In the genomic region with DNA sequence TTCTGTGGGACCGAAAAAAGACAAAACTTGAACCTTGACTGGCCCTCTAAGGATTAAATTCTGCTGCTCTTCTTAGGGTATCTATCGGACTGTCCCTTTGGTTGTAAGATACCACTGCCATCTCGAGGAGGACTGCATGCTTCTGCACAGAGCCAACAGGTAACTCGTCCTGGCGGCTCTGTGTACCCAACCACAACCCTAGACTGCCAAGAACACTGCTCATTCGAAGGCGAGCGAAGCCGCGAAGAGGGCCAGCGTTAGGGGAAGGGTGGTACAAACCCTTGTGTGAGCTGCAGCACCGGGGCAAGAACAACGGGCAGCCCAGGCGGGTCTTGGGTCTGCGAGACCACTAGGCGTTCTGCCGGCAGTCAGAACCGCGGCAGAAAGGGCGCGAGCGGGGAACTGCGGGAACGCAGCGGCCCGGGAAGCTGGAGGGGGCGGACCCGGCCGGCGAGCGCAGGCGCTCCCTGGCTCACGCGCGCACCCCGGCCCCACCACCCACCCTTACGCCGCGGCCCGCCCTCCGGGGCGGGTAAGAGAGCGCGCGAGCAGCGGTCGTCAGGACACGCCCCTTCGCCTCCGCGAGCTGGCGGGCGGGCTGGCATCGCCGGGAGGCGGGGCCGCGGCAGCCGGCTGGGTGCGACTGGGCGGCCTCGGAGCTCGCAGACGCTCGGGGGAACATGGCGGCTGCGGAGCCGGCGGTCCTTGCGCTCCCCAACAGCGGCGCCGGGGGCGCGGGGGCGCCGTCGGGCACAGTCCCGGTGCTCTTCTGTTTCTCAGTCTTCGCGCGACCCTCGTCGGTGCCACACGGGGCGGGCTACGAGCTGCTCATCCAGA, we compare ENCODE assay signal across 9 cellular contexts. TPM values are rescaled to one million over a fixed set of nuclear protein-coding genes. Genes with fewer than 3 reads are reported as not detected.
DNase-seq lines count a peak whose midpoint lies in the region; ATAC-seq, FAIRE-seq and TF ChIP-seq lines count a peak whose summit lies in the region.
"Had no signal": no experiment of that assay in that cellular context is flagged by ENCODE, and none has a peak within 500 bp of the region (broad histone marks: within the 10 kb centered on the region; RNA-seq: fewer than 3 reads in every experiment).

ISOC1 (plus strand) TSS at position 663 of the 837 bp plus-strand sequence; CDS start at position 681, 18 bp downstream.

- H3K4me3 ChIP-seq in bronchial epithelial cell (ENCODE audit: low read depth, low read length), result peak within 1 kb of the TSS; percentile 99
- peak within 1 kb of the TSS; percentile 65 to 97 (median 89) for H3K4me3 ChIP-seq in spleen

- H3K27me3 Mint-ChIP-seq in WTC11 (ENCODE audit: low read depth), result peaks cover 52% of the 10 kb centered on the region

- TF ChIP-seq CTCF in AG09319 (IDR thresholded peaks at IDR 0.05; ENCODE audit: low read depth, low read length), result peak; percentile 0; the same call in 1 of the 2 replicates
- TF ChIP-seq CTCF in WTC11 (IDR thresholded peaks at IDR 0.05), result no peak
- TF ChIP-seq CTCF in bronchial epithelial cell (IDR thresholded peaks at IDR 0.05; ENCODE audit: insufficient read depth, low read length, severe bottlenecking), result peak; percentile 5
- peak in 3 of 11 experiments; percentile 15 to 34 (median 19) for TF ChIP-seq CTCF in spleen (IDR thresholded peaks at IDR 0.05 in 8 of 11, conservative IDR thresholded peaks at IDR 0.05 in 3 of 11)

- peaks cover 29% of the 10 kb centered on the region for H3K4me1 Mint-ChIP-seq in WTC11

- no peaks in the 10 kb centered on the region for H3K9me3 ChIP-seq in spleen

- H3K27me3 ChIP-seq in bronchial epithelial cell (ENCODE audit: control insufficient read depth, insufficient read depth, low read length), result no peaks in the 10 kb centered on the region
- no peaks in the 10 kb centered on the region for H3K27me3 ChIP-seq in spleen (replicated peaks in 1 of 7)

- ATAC-seq in GM19023 (IDR thresholded peaks at IDR 0.05; ENCODE audit: unreplicated experiment), result peak; percentile 87
- peak; percentile 90 for ATAC-seq in HG03196 (IDR thresholded peaks at IDR 0.05; ENCODE audit: unreplicated experiment)
- ATAC-seq in WTC11, result peak; percentile 88

- peak in 1 of 3 donors; percentile 68 for TF ChIP-seq POLR2A in spleen (IDR thresholded peaks at IDR 0.05)

- CTCF ChIA-PET in WTC11 (lab: Charles Lee), result interaction anchor here (0.7 to 2.4 kb wide), 9 partner anchors 9 to 188 kb away, joined by 3 to 17 read pairs (median 4); partner anchors contain the start of gene SLC27A6

- H3K36me3 ChIP-seq in bronchial epithelial cell (ENCODE audit: control insufficient read depth, insufficient read depth, low read length), result no peaks in the 10 kb centered on the region
- no peaks in the 10 kb centered on the region for H3K36me3 ChIP-seq in spleen

- POLR2A ChIA-PET in WTC11 (lab: Charles Lee), result interaction anchor here (0.6 to 1.1 kb wide), 4 partner anchors 17 to 366 kb away, joined by 3 to 5 read pairs (median 4); partner anchors contain the start of genes ADAMTS19 and SLC27A6

- H3K27ac Mint-ChIP-seq in WTC11, result peak within 1 kb of the TSS; percentile 69

- H3K27ac ChIP-seq in spleen, result peak within 1 kb of the TSS; percentile 58 to 92 (median 86)

- DNase-seq in AG09319 (ENCODE audit: extremely low read depth, low read depth) (peak; percentile 72), NCI-H2227 treated with DMSO at 0.1 percent for 48 hours (lab: John Stamatoyannopoulos, UW) (peak; percentile 83), WTC11 (ENCODE audit: low spot score) (peak; percentile 90), bronchial epithelial cell (ENCODE audit: low read depth) (peak; percentile 80), inferior parietal cortex (ENCODE audit: extremely low spot score) (peak; percentile 80), spleen (peak; percentile 98)

- H3K9me3 Mint-ChIP-seq in WTC11, result no peaks in the 10 kb centered on the region

- FAIRE-seq in bronchial epithelial cell (lab: Jason Lieb, UNC), result no peak
- FAIRE-seq: colon had no signal

- H3K4me1 ChIP-seq in spleen, result peaks cover 0 to 50% (median 30%) of the 10 kb centered on the region in 6 donors

- intact Hi-C loops in spleen (cut with DNase I; ENCODE audit: low total_unique reads), result no loop called here

- H3K4me3 Mint-ChIP-seq in WTC11, result peak within 1 kb of the TSS; percentile 83

- no peaks in the 10 kb centered on the region for H3K36me3 Mint-ChIP-seq in WTC11

- 1 to 2% (median 1%) methylated on average over 33 to 87 of the region's 87 CpGs for WGBS in spleen, 5 donors

TF ChIP-seq in WTC11, 78 proteins besides CTCF, POLR2A, EP300 and RAD21 (continues in another document):
- no peak for TF ChIP-seq CBFB (CRISPR knock-in tag; IDR thresholded peaks at IDR 0.05; ENCODE audit: low read depth)
- no peak for TF ChIP-seq AFF4 (CRISPR knock-in tag; IDR thresholded peaks at IDR 0.05; ENCODE audit: borderline replicate concordance)
- TF ChIP-seq JAZF1 (CRISPR knock-in tag; IDR thresholded peaks at IDR 0.05), result no peak
- no peak; the same call in 1 of the 2 replicates for TF ChIP-seq NFE2L1 (CRISPR knock-in tag; IDR thresholded peaks at IDR 0.05)
- TF ChIP-seq ZNF219 (CRISPR knock-in tag; IDR thresholded peaks at IDR 0.05; ENCODE audit: borderline replicate concordance), result no peak; the same call in 1 of the 2 replicates
- TF ChIP-seq IRF2 (CRISPR knock-in tag; IDR thresholded peaks at IDR 0.05; ENCODE audit: borderline replicate concordance, low read depth), result no peak
- no peak for TF ChIP-seq FOXK1 (CRISPR knock-in tag; IDR thresholded peaks at IDR 0.05)
- TF ChIP-seq ATF2 (CRISPR knock-in tag; IDR thresholded peaks at IDR 0.05; ENCODE audit: borderline replicate concordance, low read depth), result no peak
- peak; percentile 91 for TF ChIP-seq SP1 (CRISPR knock-in tag; conservative IDR thresholded peaks at IDR 0.05)
- no peak for TF ChIP-seq SMAD3 (CRISPR knock-in tag; IDR thresholded peaks at IDR 0.05; ENCODE audit: borderline replicate concordance)
- TF ChIP-seq, protein P1, sequence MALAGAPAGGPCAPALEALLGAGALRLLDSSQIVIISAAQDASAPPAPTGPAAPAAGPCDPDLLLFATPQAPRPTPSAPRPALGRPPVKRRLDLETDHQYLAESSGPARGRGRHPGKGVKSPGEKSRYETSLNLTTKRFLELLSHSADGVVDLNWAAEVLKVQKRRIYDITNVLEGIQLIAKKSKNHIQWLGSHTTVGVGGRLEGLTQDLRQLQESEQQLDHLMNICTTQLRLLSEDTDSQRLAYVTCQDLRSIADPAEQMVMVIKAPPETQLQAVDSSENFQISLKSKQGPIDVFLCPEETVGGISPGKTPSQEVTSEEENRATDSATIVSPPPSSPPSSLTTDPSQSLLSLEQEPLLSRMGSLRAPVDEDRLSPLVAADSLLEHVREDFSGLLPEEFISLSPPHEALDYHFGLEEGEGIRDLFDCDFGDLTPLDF (CRISPR knock-in tag; IDR thresholded peaks at IDR 0.05), result no peak
- TF ChIP-seq GTF2I (CRISPR knock-in tag; conservative IDR thresholded peaks at IDR 0.05), result no peak
- no peak for TF ChIP-seq ZNF416 (CRISPR knock-in tag; IDR thresholded peaks at IDR 0.05)
- no peak for TF ChIP-seq TCF7 (CRISPR knock-in tag; IDR thresholded peaks at IDR 0.05; ENCODE audit: low read depth)
- no peak for TF ChIP-seq ZNF317 (CRISPR knock-in tag; IDR thresholded peaks at IDR 0.05; ENCODE audit: borderline replicate concordance, low read depth)
- no peak for TF ChIP-seq PRRX2 (CRISPR knock-in tag; IDR thresholded peaks at IDR 0.05)
- TF ChIP-seq KAT7 (CRISPR knock-in tag; IDR thresholded peaks at IDR 0.05; ENCODE audit: borderline replicate concordance), result no peak
- no peak for TF ChIP-seq ZNF138 (CRISPR knock-in tag; conservative IDR thresholded peaks at IDR 0.05)
- no peak for TF ChIP-seq ZNF396 (CRISPR knock-in tag; IDR thresholded peaks at IDR 0.05; ENCODE audit: borderline replicate concordance)

RNA-seq across cellular contexts. Expression of gene ISOC1, which starts in this region (rescaled TPM):
- total RNA-seq in WTC11 (2021) (24.9 to 28.0 TPM (median 25.2 TPM) in 3 replicates), bronchial epithelial cell (9.9 and 16.1 TPM in 2 replicates), spleen (10 to 100 TPM; 10.1 to 22.9 (median 11.9) TPM)
- polyA plus RNA-seq in spleen, result 10 to 100 TPM in 2 of 3 donors, 1 to 10 TPM in 1; 7.2 to 14.7 (median 13.0) TPM

Comparison
In these comparisons a context has a peak if more than half of its experiments do, and no peak if none do; other contexts are left out.
1. Peak in every context shown above with its lines: DNase-seq, ATAC-seq, H3K4me3 ChIP-seq and H3K27ac ChIP-seq.